Comparison of ENCODE assay signal across 1 cellular context in genomic region chr1:119735217-119735616, GRCh38.
TF ChIP-seq lines count a peak whose summit lies in the region.

No MANE protein-coding gene starts in this region.

TF ChIP-seq in HepG2, 621 proteins besides CTCF, POLR2A, EP300 and RAD21:
- TF ChIP-seq ATAD3A (CRISPR knock-in tag; IDR thresholded peaks at IDR 0.05) (no peak), ZFY (CRISPR knock-in tag; IDR thresholded peaks at IDR 0.05) (no peak), ZNF382 (CRISPR knock-in tag; IDR thresholded peaks at IDR 0.05; ENCODE audit: borderline replicate concordance) (no peak), TEF (CRISPR knock-in tag; IDR thresholded peaks at IDR 0.05) (no peak), ZNF75D (CRISPR knock-in tag; IDR thresholded peaks at IDR 0.05; ENCODE audit: borderline replicate concordance) (no peak), ISL2 (CRISPR knock-in tag; IDR thresholded peaks at IDR 0.05) (no peak), NFE2L1 (CRISPR knock-in tag; IDR thresholded peaks at IDR 0.05; ENCODE audit: borderline replicate concordance) (no peak), KLF12 (CRISPR knock-in tag; IDR thresholded peaks at IDR 0.05; ENCODE audit: borderline replicate concordance) (no peak), ZNF687 (CRISPR knock-in tag; IDR thresholded peaks at IDR 0.05) (no peak), ZNF576 (CRISPR knock-in tag; IDR thresholded peaks at IDR 0.05) (no peak)
